Comparison of ENCODE assay signal across 1 cellular context in genomic region chr3:99656606-99657005, GRCh38.
TF ChIP-seq lines count a peak whose summit lies in the region.

No MANE protein-coding gene starts in this region.

TF ChIP-seq in H1, 55 proteins besides CTCF, POLR2A, EP300 and RAD21:
- TF ChIP-seq CBX5 (IDR thresholded peaks at IDR 0.05; ENCODE audit: low read depth, low read length) = no peak
- TF ChIP-seq KDM1A (IDR thresholded peaks at IDR 0.05; ENCODE audit: borderline replicate concordance, low read length) = no peak
